ENCODE assay signal across 16 cellular contexts in genomic region chr16:20792216-20792615, GRCh38. TPM values are rescaled to one million over a fixed set of nuclear protein-coding genes. Genes with fewer than 3 reads are reported as not detected.
DNase-seq lines count a peak whose midpoint lies in the region; ATAC-seq and TF ChIP-seq lines count a peak whose summit lies in the region.
"Had no signal": no experiment of that assay in that cellular context is flagged by ENCODE, and none has a peak within 500 bp of the region (broad histone marks: within the 10 kb centered on the region; RNA-seq: fewer than 3 reads in every experiment).

No MANE protein-coding gene starts in this region.

- ATAC-seq in GM21528 (IDR thresholded peaks at IDR 0.05; ENCODE audit: low FRiP score, unreplicated experiment) (no peak), GM19395 (IDR thresholded peaks at IDR 0.05; ENCODE audit: unreplicated experiment) (no peak), GM21576 (IDR thresholded peaks at IDR 0.05; ENCODE audit: unreplicated experiment) (no peak)

- TF ChIP-seq CTCF in cardiac fibroblast (IDR thresholded peaks at IDR 0.05; ENCODE audit: low read depth, low read length) = no peak

- H3K4me3 ChIP-seq in cardiac fibroblast (replicated peaks in 1 of 2; ENCODE audit: low read depth in 2 of 2, low read length in 2 of 2) = no peak overlapping the region
- H3K4me3 ChIP-seq: Peyer's patch, SJSA1 had no signal

- DNase-seq in EH (ENCODE audit: low read depth) = peak; percentile 40
- DNase-seq in M059J (ENCODE audit: low read depth) = peak; percentile 52
- peak; percentile 1 to 15 for DNase-seq in cardiac fibroblast (ENCODE audit: low read depth in 2 of 2)
- DNase-seq in myocyte (ENCODE audit: low read depth) = peak; percentile 17
- DNase-seq in stimulated activated naive CD4-positive, alpha-beta T cell (lab: John Stamatoyannopoulos, UW) = no peak
- DNase-seq: 8988T, DND-41, NCI-H1048, NCI-H1436 treated with DMSO at 0.1 percent for 48 hours, NCI-H2081, NCI-H446 treated with DMSO at 0.1 percent for 48 hours, Peyer's patch had no signal

RNA-seq across cellular contexts. Expression of gene ERI2, which starts 14.1 kb away (rescaled TPM):
- 14.0 and 22.3 TPM in 2 replicates for total RNA-seq in M059J (2014; rRNA removed; shearing (Covaris generic))
- total RNA-seq in myocyte = 20.1 and 27.1 TPM in 2 replicates
- polyA plus RNA-seq in myocyte (2012) = 9.0 TPM

RNA-seq across cellular contexts. Expression of gene REXO5, which starts 14.1 kb away (rescaled TPM):
- 9.5 and 12.8 TPM in 2 replicates for total RNA-seq in M059J (2014; rRNA removed; shearing (Covaris generic))
- 5.7 and 7.2 TPM in 2 replicates for total RNA-seq in myocyte
- polyA plus RNA-seq in myocyte (2012) = 3.2 TPM

RNA-seq across cellular contexts. Expression of gene ACSM3, which starts 28.4 kb away (rescaled TPM):
- total RNA-seq in M059J (2014; rRNA removed; shearing (Covaris generic)) = 0.81 and 2.5 TPM in 2 replicates
- total RNA-seq in myocyte = not detected in 2 replicates
- polyA plus RNA-seq in myocyte (2012) = 0.16 TPM

RNA-seq across cellular contexts. Expression of gene THUMPD1, which starts 50.6 kb away (rescaled TPM):
- 45.2 and 57.3 TPM in 2 replicates for total RNA-seq in M059J (2014; rRNA removed; shearing (Covaris generic))
- 41.0 and 50.5 TPM in 2 replicates for total RNA-seq in myocyte
- 12.6 TPM for polyA plus RNA-seq in myocyte (2012)

Comparison
In these comparisons a context has a peak if more than half of its experiments do, and no peak if none do; other contexts are left out.
1. DNase-seq: peak in EH (single experiment), M059J (single experiment), cardiac fibroblast (2 of 2) and myocyte (single experiment); none in stimulated activated naive CD4-positive, alpha-beta T cell (0 of 6).